ENCODE assay signal across 8 cellular contexts in genomic region chr14:70416717-70417349, GRCh38. TPM values are rescaled to one million over a fixed set of nuclear protein-coding genes. Genes with fewer than 3 reads are reported as not detected.
DNase-seq lines count a peak whose midpoint lies in the region; ATAC-seq and TF ChIP-seq lines count a peak whose summit lies in the region.

A gene with protein sequence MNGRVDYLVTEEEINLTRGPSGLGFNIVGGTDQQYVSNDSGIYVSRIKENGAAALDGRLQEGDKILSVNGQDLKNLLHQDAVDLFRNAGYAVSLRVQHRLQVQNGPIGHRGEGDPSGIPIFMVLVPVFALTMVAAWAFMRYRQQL (minus strand): TSS chr14:70417090. CDS start chr14:70416963, 127 bp downstream.

- H3K9ac ChIP-seq in Loucy (ENCODE audit: low read depth, low read length, poor library complexity, severe bottlenecking) = peak within 1 kb of the TSS; percentile 63

- DNase-seq in SW480 (ENCODE audit: low spot score) = peak; percentile 92
- peak in 52 of 56 donors; percentile 3 to 78 (median 46) for DNase-seq in amygdala (lab: John Stamatoyannopoulos, UW)
- DNase-seq in left ventricle myocardium superior = peak; percentile 80
- DNase-seq in posterior cingulate gyrus = peak; percentile 63 to 95 (median 80)
- peak; percentile 88 for DNase-seq in transverse colon

- in situ Hi-C loops in transverse colon (cut with MboI; ENCODE audit: low pct_ligation_motif_present in 1 of 4, low pct_unique_long_range_greater_than_20kb in 1 of 4, low sequenced_read_pairs in 3 of 4) = no loop called here

- 0 to 1% methylated on average over 2 to 23 of the region's 23 CpGs for WGBS in transverse colon (ENCODE audit: low coverage in 1 of 2), 2 donors

- peaks cover 24% of the 10 kb centered on the region for H3K79me2 ChIP-seq in Loucy (ENCODE audit: insufficient read depth, low read length)

- no peak for TF ChIP-seq EP300 in transverse colon (IDR thresholded peaks at IDR 0.05; ENCODE audit: low read depth)

- no peaks in the 10 kb centered on the region for H4K20me1 ChIP-seq in Loucy (ENCODE audit: insufficient read depth, low read length, poor library complexity, severe bottlenecking)

- H3K27ac ChIP-seq in 22Rv1 = peak within 1 kb of the TSS; percentile 68
- H3K27ac ChIP-seq in transverse colon = peak within 1 kb of the TSS; percentile 77 to 89 (median 82)

- TF ChIP-seq POLR2A in GM18505 (IDR thresholded peaks at IDR 0.05; ENCODE audit: borderline replicate concordance, extremely low read depth, insufficient read depth, insufficient read length) (peak; percentile 57), transverse colon (IDR thresholded peaks at IDR 0.05) (peak; percentile 47)

- H3K9me2 ChIP-seq in Loucy (replicated peaks; ENCODE audit: low read depth, low read length) = no peaks in the 10 kb centered on the region

- H2AFZ ChIP-seq in Loucy (ENCODE audit: low read length) = peak within 1 kb of the TSS; percentile 88

- peak within 1 kb of the TSS; percentile 87 for H3K4me2 ChIP-seq in Loucy (ENCODE audit: low read depth, low read length, poor library complexity, severe bottlenecking)

- H3K27me3 ChIP-seq in Loucy (ENCODE audit: insufficient read depth, low read length, poor library complexity, severe bottlenecking) (no peaks in the 10 kb centered on the region), transverse colon (no peaks in the 10 kb centered on the region)

- peaks cover 37% of the 10 kb centered on the region for H3K4me1 ChIP-seq in Loucy (ENCODE audit: insufficient read depth, low read length, poor library complexity, severe bottlenecking)
- H3K4me1 ChIP-seq in transverse colon = peaks cover 4 to 17% (median 5%) of the 10 kb centered on the region in 4 donors

- intact Hi-C loops in left ventricle myocardium superior (cut with micrococcal nuclease) = no loop called here
- intact Hi-C loops in posterior cingulate gyrus (cut with DNase I) = no loop called here
- intact Hi-C loops in transverse colon (cut with DNase I; ENCODE audit: low total_unique reads) = no loop called here

- H3F3A ChIP-seq in Loucy (ENCODE audit: low read depth) = no peaks in the 10 kb centered on the region

- H3K36me3 ChIP-seq in Loucy (ENCODE audit: insufficient read depth, low read length) (no peaks in the 10 kb centered on the region), transverse colon (no peaks in the 10 kb centered on the region)

- H3K4me3 ChIP-seq in Loucy (ENCODE audit: low read length, poor library complexity, severe bottlenecking) = peak within 1 kb of the TSS; percentile 77
- H3K4me3 ChIP-seq in transverse colon = peak within 1 kb of the TSS; percentile 50 to 94 (median 70)

- TF ChIP-seq CTCF in 22Rv1 (IDR thresholded peaks at IDR 0.05) (no peak), Loucy (conservative IDR thresholded peaks at IDR 0.05; ENCODE audit: low read length) (no peak), transverse colon (IDR thresholded peaks at IDR 0.05) (no peak)

- H3K9me3 ChIP-seq in Loucy (ENCODE audit: insufficient read depth, low read depth, low read length) (no peaks in the 10 kb centered on the region), transverse colon (no peaks in the 10 kb centered on the region)

- no peak for ATAC-seq in GM18505 (IDR thresholded peaks at IDR 0.05; ENCODE audit: unreplicated experiment)
- ATAC-seq in left ventricle myocardium superior = peak; percentile 99

RNA-seq across cellular contexts. Expression of the gene that starts here (rescaled TPM):
- total RNA-seq in left ventricle myocardium superior = 64.0 TPM
- 10 to 100 TPM; 26.7 to 43.4 (median 32.0) TPM for total RNA-seq in transverse colon
